In the genomic region with DNA sequence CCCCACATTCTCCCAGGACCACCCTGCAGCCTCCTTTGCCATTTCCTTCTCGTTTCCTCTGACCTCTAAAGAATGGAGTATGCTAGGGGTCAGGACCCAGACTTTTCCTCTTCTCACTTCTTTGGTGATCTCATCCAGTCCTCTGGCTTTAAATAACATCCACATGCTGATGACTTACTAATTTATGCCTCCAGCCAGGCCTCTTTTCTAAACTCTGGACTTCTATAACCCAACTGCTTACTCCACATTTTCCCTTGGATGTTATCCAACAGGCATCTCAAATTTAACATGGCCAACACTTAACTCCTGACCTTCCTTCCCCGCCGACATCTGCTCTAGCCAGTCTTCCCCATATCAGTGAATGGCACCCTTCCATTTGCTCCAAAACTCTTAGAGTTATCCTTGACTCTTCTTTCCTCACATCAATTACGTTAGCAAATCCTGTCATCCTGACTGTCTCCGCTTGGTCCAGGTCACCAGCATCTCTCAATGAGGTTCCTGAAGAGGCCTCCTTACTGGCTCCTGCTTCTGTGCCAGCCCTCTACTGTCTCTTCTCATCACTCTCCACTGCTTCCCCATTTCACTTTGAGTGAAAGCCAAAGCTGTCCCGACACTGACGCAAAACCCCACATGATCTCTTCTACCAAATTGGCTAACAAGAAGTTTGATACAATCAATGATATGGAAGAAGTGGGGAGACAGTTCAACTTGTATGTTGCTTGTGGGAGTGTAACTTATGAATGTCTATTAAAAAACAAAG, we compare ENCODE assay signal across 10 cellular contexts. TPM values are rescaled to one million over a fixed set of nuclear protein-coding genes. Genes with fewer than 3 reads are reported as not detected.
A peak's percentile ranks its signal among the peaks of the same experiment; 100 is the strongest.
DNase-seq lines count a peak whose midpoint lies in the region; ATAC-seq and TF ChIP-seq lines count a peak whose summit lies in the region.
"Had no signal": no experiment of that assay in that cellular context is flagged by ENCODE, and none has a peak within 500 bp of the region (broad histone marks: within the 10 kb centered on the region; RNA-seq: fewer than 3 reads in every experiment).

No MANE protein-coding gene starts in this region.

- H3K4me3 ChIP-seq in breast epithelium (no peak overlapping the region), lung (no peak overlapping the region), BE2C (ENCODE audit: low read depth, low read length) (no peak overlapping the region)

- CTCF ChIA-PET in MCF 10A (lab: Yijun Ruan, JAX), result interaction anchor here (0.6 kb wide), 1 partner anchor 724 kb away, joined by 3 read pairs; no protein-coding TSS in a partner anchor

- POLR2A ChIA-PET in MCF 10A (lab: Yijun Ruan, JAX), result interaction anchor here (0.5 to 1.0 kb wide), 3 partner anchors 53 to 82 kb away, joined by 3 read pairs; partner anchors contain the start of gene BCDIN3D

- 37 to 41% methylated on average over 7 of the region's 7 CpGs for WGBS in lung, 2 donors

- intact Hi-C loops in breast epithelium (cut with DNase I; ENCODE audit: low total_unique reads) (no loop called here), MCF 10A (cut with micrococcal nuclease) (no loop called here)

- ATAC-seq in lung (ENCODE audit: insufficient read depth, low FRiP score) (peak; percentile 33), GM18870 (IDR thresholded peaks at IDR 0.05; ENCODE audit: unreplicated experiment) (no peak), GM21381 (IDR thresholded peaks at IDR 0.05; ENCODE audit: unreplicated experiment) (no peak)

- H3K27me3 ChIP-seq in breast epithelium (no peaks in the 10 kb centered on the region), lung (ENCODE audit: control insufficient read depth, insufficient read depth) (no peaks in the 10 kb centered on the region), BE2C (no peaks in the 10 kb centered on the region)

- TF ChIP-seq CTCF in breast epithelium (IDR thresholded peaks at IDR 0.05) (no peak), MCF 10A (IDR thresholded peaks at IDR 0.05; ENCODE audit: unreplicated experiment) (no peak), lung (IDR thresholded peaks at IDR 0.05; ENCODE audit: control extremely low read depth, extremely low read depth) (no peak), BE2C (IDR thresholded peaks at IDR 0.05; ENCODE audit: low read depth, low read length) (no peak)

- H3K9me3 Mint-ChIP-seq in MCF 10A (ENCODE audit: unreplicated experiment), result no peaks in the 10 kb centered on the region

- no peaks in the 10 kb centered on the region for H3K9me3 ChIP-seq in breast epithelium
- H3K9me3 ChIP-seq in lung (ENCODE audit: control insufficient read depth in 2 of 2, insufficient read depth in 1 of 2, low read length in 1 of 2), result no peaks in the 10 kb centered on the region
- no peaks in the 10 kb centered on the region for H3K9me3 ChIP-seq in BE2C

- no peak overlapping the region for H3K27ac Mint-ChIP-seq in MCF 10A (ENCODE audit: low read depth, unreplicated experiment)

- no peaks in the 10 kb centered on the region for H3K4me1 ChIP-seq in breast epithelium
- H3K4me1 ChIP-seq in lung (ENCODE audit: control insufficient read depth in 2 of 2, insufficient read depth in 2 of 2, low read length in 2 of 2), result peaks cover 3 to 11% of the 10 kb centered on the region in 2 donors
- H3K4me1 ChIP-seq in BE2C, result peaks cover 6% of the 10 kb centered on the region

- no TSS peak for BruUV-seq in MCF 10A (replicated peaks; lab: Mats Ljungman, UMichigan)

- H3K4me1 Mint-ChIP-seq in MCF 10A (ENCODE audit: insufficient read depth, unreplicated experiment), result no peaks in the 10 kb centered on the region

- no peak for DNase-seq in breast epithelium (ENCODE audit: low spot score in 2 of 2)
- no peak for DNase-seq in MCF 10A (ENCODE audit: unreplicated experiment)
- DNase-seq in brain pericyte (ENCODE audit: low read depth, low spot score), result peak; percentile 21
- no peak for DNase-seq in lung (ENCODE audit: low spot score)
- DNase-seq in BE2C, result no peak
- DNase-seq in NCI-H2171 (lab: John Stamatoyannopoulos, UW), result no peak
- DNase-seq: ACHN, SHP77 had no signal

- no peak overlapping the region for H3K4me3 Mint-ChIP-seq in MCF 10A (ENCODE audit: unreplicated experiment)

- peaks cover 36% of the 10 kb centered on the region for H3K27me3 Mint-ChIP-seq in MCF 10A (ENCODE audit: insufficient read depth, unreplicated experiment)

- peaks cover 7% of the 10 kb centered on the region for H3K36me3 Mint-ChIP-seq in MCF 10A (ENCODE audit: insufficient read depth, unreplicated experiment)

- TF ChIP-seq POLR2A in breast epithelium (IDR thresholded peaks at IDR 0.05), result no peak

- H3K36me3 ChIP-seq in breast epithelium, result no peaks in the 10 kb centered on the region
- H3K36me3 ChIP-seq in lung (ENCODE audit: control insufficient read depth in 2 of 2, insufficient read depth in 2 of 2, low read length in 2 of 2), result no peaks in the 10 kb centered on the region
- H3K36me3 ChIP-seq in BE2C, result no peaks in the 10 kb centered on the region

- H3K27ac ChIP-seq in breast epithelium (peak overlapping the region; percentile 17 to 53), lung (ENCODE audit: low read depth in 1 of 2, low read length in 1 of 2) (no peak overlapping the region)

RNA-seq across cellular contexts. Expression of gene TMBIM6, which starts 42.7 kb away (rescaled TPM):
- total RNA-seq in breast epithelium, result 100 to 1,000 TPM; 364 to 620 (median 409) TPM
- 517 and 606 TPM in 2 replicates for total RNA-seq in MCF 10A (2022)
- total RNA-seq in lung, result 100 to 1,000 TPM; 555 to 661 TPM
- 100 to 1,000 TPM; 231 to 415 TPM for polyA plus RNA-seq in lung
- 228 TPM for polyA plus RNA-seq in BE2C (2012; ENCODE audit: insufficient read depth, insufficient read length, low read depth)

RNA-seq across cellular contexts. Expression of gene NCKAP5L, which starts 44.1 kb away (rescaled TPM):
- total RNA-seq in breast epithelium (10 to 100 TPM; 11.4 to 15.8 (median 12.1) TPM), MCF 10A (2022) (19.9 and 23.1 TPM in 2 replicates), lung (10 to 100 TPM; 20.9 to 30.8 TPM)
- polyA plus RNA-seq in lung, result 10 to 100 TPM; 15.7 to 19.2 TPM
- polyA plus RNA-seq in BE2C (2012; ENCODE audit: insufficient read depth, insufficient read length, low read depth), result 65.3 TPM

RNA-seq across cellular contexts. Expression of gene BCDIN3D, which starts 58.8 kb away (rescaled TPM):
- total RNA-seq in breast epithelium (1 to 10 TPM; 2.2 to 6.0 (median 3.9) TPM), MCF 10A (2022) (6.2 and 8.2 TPM in 2 replicates), lung (1 to 10 TPM; 2.6 to 4.4 TPM)
- polyA plus RNA-seq in lung, result 1 to 10 TPM; 2.6 to 3.4 TPM
- polyA plus RNA-seq in BE2C (2012; ENCODE audit: insufficient read depth, insufficient read length, low read depth), result 10.0 TPM

Comparison
In these comparisons a context has a peak if more than half of its experiments do, and no peak if none do; other contexts are left out.
1. H3K27ac ChIP-seq: peak in breast epithelium (2 of 2); none in lung (0 of 2).